19 cellular contexts compared by ENCODE assay signal in the genomic region with DNA sequence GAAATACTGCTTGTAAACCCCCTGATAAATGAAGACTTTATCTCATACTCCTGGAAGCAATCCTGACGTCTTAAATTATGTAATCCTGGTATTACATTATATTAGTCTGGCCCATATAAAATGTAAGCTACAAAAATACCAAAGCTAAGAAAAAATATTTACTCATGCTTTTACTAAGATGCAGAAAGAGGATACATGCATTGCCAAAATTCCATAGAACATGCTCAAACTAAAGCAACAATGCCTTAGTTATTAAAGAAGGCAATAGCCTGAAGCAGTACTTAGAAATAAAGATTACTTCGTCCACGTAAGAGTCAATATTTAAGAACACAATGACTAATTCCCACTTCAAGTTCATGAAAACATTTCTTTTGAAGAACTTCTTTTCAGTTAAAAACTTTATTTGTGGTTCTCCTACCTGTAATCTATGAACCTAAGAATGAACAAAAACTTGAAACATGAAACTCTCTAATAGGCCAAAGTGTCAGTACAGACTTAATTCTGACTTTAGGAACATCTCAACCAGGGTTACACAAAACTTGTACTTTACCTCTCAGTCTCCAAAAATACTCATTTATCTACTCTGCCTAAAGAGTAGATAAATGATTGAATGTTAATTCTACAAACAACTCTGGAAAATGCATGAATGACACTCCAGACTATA.
DNase-seq lines count a peak whose midpoint lies in the region; ATAC-seq, FAIRE-seq and TF ChIP-seq lines count a peak whose summit lies in the region.
"Had no signal": no experiment of that assay in that cellular context is flagged by ENCODE, and none has a peak within 500 bp of the region (broad histone marks: within the 10 kb centered on the region; RNA-seq: fewer than 3 reads in every experiment).

No MANE protein-coding gene starts in this region.

- H3K4me3 ChIP-seq in breast epithelium (no peak overlapping the region), bronchial epithelial cell (ENCODE audit: low read depth, low read length) (no peak overlapping the region), uterus (no peak overlapping the region), adrenal gland (no peak overlapping the region)
- H3K4me3 ChIP-seq: MG63, SJSA1 had no signal

- H3K36me3 ChIP-seq in breast epithelium = no peaks in the 10 kb centered on the region
- H3K36me3 ChIP-seq in bronchial epithelial cell (ENCODE audit: control insufficient read depth, insufficient read depth, low read length) = no peaks in the 10 kb centered on the region
- no peaks in the 10 kb centered on the region for H3K36me3 ChIP-seq in uterus
- no peaks in the 10 kb centered on the region for H3K36me3 ChIP-seq in adrenal gland (replicated peaks in 1 of 2)

- H3K36me3 Mint-ChIP-seq in MCF 10A (ENCODE audit: insufficient read depth, unreplicated experiment) (peaks cover 26% of the 10 kb centered on the region), nephron (ENCODE audit: low read depth) (no peaks in the 10 kb centered on the region)

- DNase-seq in MCF 10A (ENCODE audit: unreplicated experiment) (no peak), breast epithelium (ENCODE audit: low spot score in 2 of 2) (no peak), bronchial epithelial cell (ENCODE audit: low read depth) (peak; percentile 96), uterus (no peak), NOMO-1 treated with DMSO at 0.1 percent for 48 hours (lab: John Stamatoyannopoulos, UW; ENCODE audit: unreplicated experiment) (no peak), adrenal gland (no peak)
- DNase-seq: ACHN; activated gamma-delta T cell treated with Interleukin-2 at 50 U/mL for 16 hours; CD8-positive, alpha-beta memory T cell; H9; MG63; NCI-H1694 treated with DMSO at 0.1 percent for 48 hours; NCI-H446 treated with DMSO at 0.1 percent for 48 hours; stimulated activated CD4-positive, alpha-beta T cell treated with anti-CD3 and anti-CD28 coated beads, Interleukin-4, amount 100 ng/mL, for 4 hours had no signal

- peaks cover 0 to 10% of the 10 kb centered on the region in 2 donors for H3K4me1 ChIP-seq in breast epithelium
- peaks cover 0 to 16% of the 10 kb centered on the region in 2 donors for H3K4me1 ChIP-seq in uterus
- peaks cover 0 to 38% of the 10 kb centered on the region in 2 donors for H3K4me1 ChIP-seq in adrenal gland (replicated peaks in 1 of 2)

- CTCF ChIA-PET in MCF 10A (lab: Yijun Ruan, JAX) = interaction anchor here (0.6 to 2.5 kb wide), 10 partner anchors 10 to 627 kb away, joined by 3 to 6 read pairs (median 3); no protein-coding TSS in a partner anchor

- H3K9me3 ChIP-seq in breast epithelium = no peaks in the 10 kb centered on the region
- H3K9me3 ChIP-seq in uterus = no peaks in the 10 kb centered on the region
- no peaks in the 10 kb centered on the region for H3K9me3 ChIP-seq in adrenal gland (replicated peaks in 1 of 3)
- H3K9me3 ChIP-seq: MG63, neutrophil, SJSA1 had no signal

- intact Hi-C loops in MCF 10A (cut with micrococcal nuclease) = no loop called here
- intact Hi-C loops in breast epithelium (cut with DNase I; ENCODE audit: low total_unique reads) = no loop called here
- intact Hi-C loops in uterus (cut with DNase I; ENCODE audit: low total_unique reads) = no loop called here
- intact Hi-C loops in adrenal gland (cut with DNase I) = no loop called here

- no peaks in the 10 kb centered on the region for H3K9me3 Mint-ChIP-seq in MCF 10A (ENCODE audit: unreplicated experiment)
- no peaks in the 10 kb centered on the region for H3K9me3 Mint-ChIP-seq in nephron
- H3K9me3 Mint-ChIP-seq: CD8-positive, alpha-beta memory T cell; dendritic cell treated with granulocyte-macrophage colony-stimulating factor and Interleukin-4, amounts not matched to agents 40 ng/mL and 50 ng/mL, for 4 days; H9 had no signal

- H3K4me3 Mint-ChIP-seq in MCF 10A (ENCODE audit: unreplicated experiment) (no peak overlapping the region), nephron (no peak overlapping the region)
- H3K4me3 Mint-ChIP-seq: CD8-positive, alpha-beta memory T cell; dendritic cell treated with granulocyte-macrophage colony-stimulating factor and Interleukin-4, amounts not matched to agents 40 ng/mL and 50 ng/mL, for 4 days; H9 had no signal

- H3K27me3 ChIP-seq in breast epithelium (no peaks in the 10 kb centered on the region), bronchial epithelial cell (ENCODE audit: control insufficient read depth, insufficient read depth, low read length) (no peaks in the 10 kb centered on the region), uterus (no peaks in the 10 kb centered on the region), adrenal gland (no peaks in the 10 kb centered on the region)
- H3K27me3 ChIP-seq: MG63, neutrophil, SJSA1 had no signal

- H3K27ac ChIP-seq in breast epithelium = peak overlapping the region in 1 of 2 donors; percentile 30
- peak overlapping the region; percentile 1 to 17 for H3K27ac ChIP-seq in uterus
- no peak overlapping the region for H3K27ac ChIP-seq in adrenal gland
- H3K27ac ChIP-seq: neutrophil, SJSA1 had no signal

- no TSS peak for BruUV-seq in MCF 10A (replicated peaks; lab: Mats Ljungman, UMichigan)

- peak overlapping the region; percentile 37 for H3K27ac Mint-ChIP-seq in MCF 10A (ENCODE audit: low read depth, unreplicated experiment)
- peak overlapping the region in 2 of 3 experiments; percentile 7 to 47 for H3K27ac Mint-ChIP-seq in nephron
- H3K27ac Mint-ChIP-seq: dendritic cell treated with granulocyte-macrophage colony-stimulating factor and Interleukin-4, amounts not matched to agents 40 ng/mL and 50 ng/mL, for 4 days; H9 had no signal

- ATAC-seq in HG02588 (IDR thresholded peaks at IDR 0.05; ENCODE audit: unreplicated experiment) = no peak

- no peaks in the 10 kb centered on the region for H3K27me3 Mint-ChIP-seq in MCF 10A (ENCODE audit: insufficient read depth, unreplicated experiment)
- no peaks in the 10 kb centered on the region for H3K27me3 Mint-ChIP-seq in nephron (ENCODE audit: low read depth)
- H3K27me3 Mint-ChIP-seq: CD8-positive, alpha-beta memory T cell; dendritic cell treated with granulocyte-macrophage colony-stimulating factor and Interleukin-4, amounts not matched to agents 40 ng/mL and 50 ng/mL, for 4 days had no signal

- WGBS in adrenal gland, 4 donors = 63 to 74% (median 73%) methylated on average over 3 of the region's 3 CpGs

- POLR2A ChIA-PET in MCF 10A (lab: Yijun Ruan, JAX) = interaction anchor here (0.7 to 5.4 kb wide), 12 partner anchors 10 to 257 kb away, joined by 3 to 37 read pairs (median 4); a partner anchor contains a TSS

- FAIRE-seq in bronchial epithelial cell (lab: Jason Lieb, UNC) = no peak

- H3K4me1 Mint-ChIP-seq in MCF 10A (ENCODE audit: insufficient read depth, unreplicated experiment) = peaks cover 46% of the 10 kb centered on the region
- peaks cover 63% of the 10 kb centered on the region for H3K4me1 Mint-ChIP-seq in nephron
- H3K4me1 Mint-ChIP-seq: H9 had no signal

- no peak for TF ChIP-seq POLR2A in breast epithelium (IDR thresholded peaks at IDR 0.05)
- no peak for TF ChIP-seq POLR2A in uterus (IDR thresholded peaks at IDR 0.05)
- no peak for TF ChIP-seq POLR2A in adrenal gland (IDR thresholded peaks at IDR 0.05)

- TF ChIP-seq CTCF in MCF 10A (IDR thresholded peaks at IDR 0.05; ENCODE audit: unreplicated experiment) (no peak), breast epithelium (IDR thresholded peaks at IDR 0.05) (no peak), bronchial epithelial cell (IDR thresholded peaks at IDR 0.05; ENCODE audit: insufficient read depth, low read length, severe bottlenecking) (no peak), nephron (IDR thresholded peaks at IDR 0.05; ENCODE audit: unreplicated experiment in 3 of 3) (no peak), uterus (IDR thresholded peaks at IDR 0.05) (no peak), adrenal gland (IDR thresholded peaks at IDR 0.05) (no peak)

Comparison
In these comparisons a context has a peak if more than half of its experiments do, and no peak if none do; other contexts are left out.
1. H3K27ac ChIP-seq: peak in uterus (2 of 2); none in adrenal gland (0 of 5).